In genomic region chr20:62068997-62069396, GRCh38 we compare ENCODE assay signal across 26 cellular contexts. TPM values are rescaled to one million over a fixed set of nuclear protein-coding genes. Genes with fewer than 3 reads are reported as not detected.
DNase-seq lines count a peak whose midpoint lies in the region; ATAC-seq and TF ChIP-seq lines count a peak whose summit lies in the region.
"Had no signal": no experiment of that assay in that cellular context is flagged by ENCODE, and none has a peak within 500 bp of the region (broad histone marks: within the 10 kb centered on the region; RNA-seq: fewer than 3 reads in every experiment).

No MANE protein-coding gene starts in this region.

- DNase-seq in HCEC 1CT (peak; percentile 13), adrenal gland (peak in 1 of 7 donors; percentile 10), myocyte (ENCODE audit: low read depth) (peak; percentile 43), NCI-H2029 treated with DMSO at 0.1 percent for 48 hours (lab: John Stamatoyannopoulos, UW) (no peak), NCI-H2029 (lab: John Stamatoyannopoulos, UW) (no peak)
- DNase-seq: activated B cell treated with CpG ODN at 0.5 μM for 24 hours; activated CD4-positive, alpha-beta T cell treated with anti-CD3 and anti-CD28 coated beads, Interleukin-2, amount 50 U/mL, for 4 hours; activated CD8-positive, alpha-beta memory T cell treated with anti-CD3 and anti-CD28 coated beads, Interleukin-2, amount 50 U/mL, for 4 hours; activated naive CD8-positive, alpha-beta T cell treated with anti-CD3 and anti-CD28 coated beads for 36 hours; cerebellar nuclear complex; effector CD4-positive, alpha-beta T cell; gastrocnemius medialis; islet precursor cell; Kasumi-1; NCI-H1092 treated with DMSO at 0.1 percent for 48 hours; NCI-H2081; NCI-H510A; NK-92 treated with Interleukin-12 subunit alpha and Interleukin-12 subunit beta, amount 100 ng/mL, for 24 hours; stimulated activated CD4-positive, alpha-beta T cell treated with anti-CD3 and anti-CD28 coated beads, Interleukin-12 subunit alpha, Interleukin-12 subunit beta, amount 100 ng/mL, for 4 hours; stimulated activated CD4-positive, alpha-beta T cell treated with anti-CD3 and anti-CD28 coated beads, Interleukin-4, amount 100 ng/mL, for 4 hours; thyroid gland had no signal

- H3K27ac ChIP-seq in BLaER1 (peak overlapping the region; percentile 54; the same call in 1 of the 2 replicates), adrenal gland (peak overlapping the region in 3 of 5 donors; percentile 13 to 65 (median 15))
- H3K27ac ChIP-seq: thyroid gland had no signal

- H3K4me1 ChIP-seq in BLaER1 (peaks cover 39% of the 10 kb centered on the region), adrenal gland (replicated peaks in 1 of 2) (peaks cover 6 to 17% of the 10 kb centered on the region in 2 donors)

- H4K20me1 ChIP-seq in BLaER1: peaks cover 6% of the 10 kb centered on the region

- TF ChIP-seq POLR2A in adrenal gland (IDR thresholded peaks at IDR 0.05): no peak

- ATAC-seq in HG02885 (IDR thresholded peaks at IDR 0.05; ENCODE audit: poor library complexity, unreplicated experiment) (no peak), GM21717 (IDR thresholded peaks at IDR 0.05; ENCODE audit: unreplicated experiment) (no peak)
- ATAC-seq: activated T-helper 17 cell treated with anti-CD3 and anti-CD28 coated beads, Interleukin-2, amount 50 U/mL, for 72 hours; HCT116 had no signal

- H3K36me3 ChIP-seq in BLaER1 (no peaks in the 10 kb centered on the region), adrenal gland (replicated peaks in 1 of 2) (no peaks in the 10 kb centered on the region)
- H3K36me3 ChIP-seq: gastrocnemius medialis, thyroid gland had no signal

- H3K27me3 ChIP-seq in BLaER1 (no peaks in the 10 kb centered on the region), adrenal gland (no peaks in the 10 kb centered on the region)
- H3K27me3 ChIP-seq: gastrocnemius medialis, thyroid gland had no signal

- WGBS in adrenal gland, 4 donors: 88 to 97% (median 90%) methylated on average over 6 to 7 of the region's 7 CpGs

- no peak for TF ChIP-seq CTCF in adrenal gland (IDR thresholded peaks at IDR 0.05)

- peak overlapping the region; percentile 99 for H3K4me2 ChIP-seq in BLaER1

- intact Hi-C loops in adrenal gland (cut with DNase I): loop anchor here in 1 of 2 donors (5.0 kb wide), 2 partner anchors 48 to 63 kb away; no protein-coding TSS in a partner anchor

- no peak overlapping the region for H3K4me3 ChIP-seq in BLaER1
- no peak overlapping the region for H3K4me3 ChIP-seq in adrenal gland
- H3K4me3 ChIP-seq: gastrocnemius medialis, thyroid gland had no signal

- H3K9me3 ChIP-seq in BLaER1 (peaks cover 20% of the 10 kb centered on the region), adrenal gland (replicated peaks in 1 of 3) (no peaks in the 10 kb centered on the region)
- H3K9me3 ChIP-seq: gastrocnemius medialis, thyroid gland had no signal

- no peak overlapping the region for H3K9ac ChIP-seq in BLaER1

RNA-seq across cellular contexts. Expression of gene TAF4, which starts 3.3 kb away (rescaled TPM):
- total RNA-seq in adrenal gland (10 to 100 TPM in 7 of 8 donors, 1 to 10 TPM in 1; 10.0 to 30.9 (median 15.4) TPM), myocyte (6.4 and 7.8 TPM in 2 replicates)
- polyA plus RNA-seq in adrenal gland: 10 to 100 TPM in 2 of 3 donors, 1 to 10 TPM in 1; 5.2 to 12.5 (median 10.9) TPM
- 5.0 TPM for polyA plus RNA-seq in myocyte (2012)

RNA-seq across cellular contexts. Expression of gene LSM14B, which starts 53.3 kb away (rescaled TPM):
- total RNA-seq in adrenal gland (10 to 100 TPM; 29.1 to 47.0 (median 35.6) TPM), myocyte (84.8 and 93.7 TPM in 2 replicates)
- 10 to 100 TPM; 17.6 to 23.4 (median 19.2) TPM for polyA plus RNA-seq in adrenal gland
- polyA plus RNA-seq in myocyte (2012): 41.6 TPM

Comparison
In these comparisons a context has a peak if more than half of its experiments do, and no peak if none do; other contexts are left out.
1. DNase-seq: peak in HCEC 1CT (single experiment) and myocyte (single experiment); none in NCI-H2029 treated with DMSO at 0.1 percent for 48 hours (single experiment) and NCI-H2029 (single experiment).